Comparison of ENCODE assay signal across 28 cellular contexts in genomic region chr3:146948985-146949384, GRCh38.
"Had no signal": no experiment of that assay in that cellular context is flagged by ENCODE, and none has a peak within 500 bp of the region (broad histone marks: within the 10 kb centered on the region; RNA-seq: fewer than 3 reads in every experiment).

No MANE protein-coding gene starts in this region.

- H3K4me3 ChIP-seq: neural progenitor cell, ovary, psoas muscle, skin epidermis, smooth muscle cell, spleen, suprapubic skin, testis, tibial artery, transverse colon, upper lobe of right lung, uterus had no signal

- H3K4me1 ChIP-seq: parathyroid adenoma, psoas muscle, spleen, suprapubic skin, testis, tibial artery, transverse colon, upper lobe of right lung, uterus had no signal

- H2AFZ ChIP-seq: neural progenitor cell, parathyroid adenoma had no signal

- H3K79me2 ChIP-seq: parathyroid adenoma had no signal

- H3K27ac ChIP-seq: neural progenitor cell, ovary, parathyroid adenoma, psoas muscle, skin epidermis, spleen, suprapubic skin, testis, tibial artery, transverse colon, upper lobe of right lung, uterus had no signal

- DNase-seq: natural killer cell; occipital lobe; ovary; posterior cingulate gyrus; psoas muscle; right cardiac atrium; spleen; stimulated activated CD4-positive, alpha-beta T cell treated with anti-CD3 and anti-CD28 coated beads, Interleukin-12 subunit alpha, Interleukin-12 subunit beta, amount 100 ng/mL, for 4 hours; stimulated activated CD4-positive, alpha-beta T cell treated with anti-CD3 and anti-CD28 coated beads, Interleukin-1b, Interleukin-23, amount 100 ng/mL, for 48 hours; stimulated activated CD4-positive, alpha-beta T cell treated with anti-CD3 and anti-CD28 coated beads, Interleukin-4, amount 100 ng/mL, for 1 hour; stimulated activated CD4-positive, alpha-beta T cell treated with anti-CD3 and anti-CD28 coated beads, Interleukin-4, amount 100 ng/mL, for 4 hours; stimulated activated CD8-positive, alpha-beta memory T cell treated with anti-CD3 and anti-CD28 coated beads, Interleukin-4, amount 100 ng/mL, for 48 hours; stimulated activated naive CD4-positive, alpha-beta T cell; stimulated activated naive CD8-positive, alpha-beta T cell treated with anti-CD3 and anti-CD28 coated beads, Interleukin-15, amount 100 ng/mL, for 72 hours; stimulated activated naive CD8-positive, alpha-beta T cell treated with anti-CD3 and anti-CD28 coated beads, Interleukin-15, Interleukin-2, amounts not matched to agents 100 U/mL and 50 U/mL, for 24 hours; substantia nigra; testis; tibial artery; transverse colon; upper lobe of right lung; uterus had no signal

- H3K9me3 ChIP-seq: ovary, psoas muscle, suprapubic skin, testis, tibial artery, transverse colon, upper lobe of right lung, uterus had no signal

- H3K27me3 ChIP-seq: neural progenitor cell, ovary, spleen, suprapubic skin, testis, tibial artery, transverse colon, upper lobe of right lung, uterus had no signal

- H3K9ac ChIP-seq: neural progenitor cell, parathyroid adenoma had no signal

- ATAC-seq: natural killer cell; psoas muscle; right cardiac atrium; sciatic nerve; stimulated activated memory B cell treated with anti-CD40 and anti-IgM and Interleukin-4, amounts not matched to agents 10 μg/mL and 1 μg/mL and 100 μg/mL, for 72 hours; stimulated activated naive CD8-positive, alpha-beta T cell treated with anti-CD3 and anti-CD28 coated beads, Interleukin-15, amount 100 ng/mL, for 72 hours; stimulated activated naive CD8-positive, alpha-beta T cell treated with anti-CD3 and anti-CD28 coated beads, Interleukin-15, Interleukin-2, amounts not matched to agents 100 U/mL and 50 U/mL, for 24 hours; upper lobe of right lung had no signal

- H3K4me2 ChIP-seq: neural progenitor cell, smooth muscle cell had no signal

- H3K36me3 ChIP-seq: neural progenitor cell, ovary, spleen, suprapubic skin, tibial artery, transverse colon, upper lobe of right lung, uterus had no signal
